14 cellular contexts compared by ENCODE assay signal in the genomic region with DNA sequence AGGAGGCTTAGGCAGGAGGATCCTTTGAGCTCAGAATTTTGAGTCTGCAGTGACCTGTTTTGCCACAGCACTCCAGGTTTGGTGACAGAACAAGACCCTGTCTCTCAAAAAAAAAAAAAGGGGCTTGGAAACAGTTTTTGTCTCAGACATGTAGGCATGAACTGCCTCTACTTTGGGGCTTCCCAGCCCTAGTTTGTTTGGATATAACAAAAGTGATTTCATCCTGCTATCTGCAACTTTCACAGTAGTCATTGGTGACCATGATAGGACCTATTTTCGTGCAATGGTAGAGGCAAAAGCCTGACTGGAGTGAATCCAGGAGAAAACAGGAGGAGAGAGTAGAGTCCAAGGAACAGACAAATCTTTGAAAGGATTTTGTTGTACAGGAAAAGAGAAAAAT. TPM values are rescaled to one million over a fixed set of nuclear protein-coding genes. Genes with fewer than 3 reads are reported as not detected.
A peak's percentile ranks its signal among the peaks of the same experiment; 100 is the strongest.
DNase-seq lines count a peak whose midpoint lies in the region; ATAC-seq and TF ChIP-seq lines count a peak whose summit lies in the region.
"Had no signal": no experiment of that assay in that cellular context is flagged by ENCODE, and none has a peak within 500 bp of the region (broad histone marks: within the 10 kb centered on the region; RNA-seq: fewer than 3 reads in every experiment).

No MANE protein-coding gene starts in this region.

- no peaks in the 10 kb centered on the region for H3K36me3 Mint-ChIP-seq in GM23338 (ENCODE audit: low read depth)
- H3K36me3 Mint-ChIP-seq: activated naive CD4-positive, alpha-beta T cell treated with anti-CD3 and anti-CD28 coated beads, Interleukin-2, amount 50 U/mL, for 24 hours; WTC11 had no signal

- no peaks in the 10 kb centered on the region for H3F3A ChIP-seq in GM23338 (replicated peaks; ENCODE audit: low read depth)

- no peak overlapping the region for H3K9ac ChIP-seq in skeletal muscle tissue (ENCODE audit: low read depth in 1 of 3, low read length in 3 of 3)

- no peak overlapping the region for H3K4me2 ChIP-seq in GM23338

- H3K79me2 ChIP-seq in GM23338 (replicated peaks; ENCODE audit: insufficient read depth) = no peaks in the 10 kb centered on the region

- H2AFZ ChIP-seq in GM23338 = peak overlapping the region; percentile 2; the same call in 1 of the 2 replicates

- no peaks in the 10 kb centered on the region for H3K9me3 Mint-ChIP-seq in GM23338
- H3K9me3 Mint-ChIP-seq: activated naive CD4-positive, alpha-beta T cell treated with anti-CD3 and anti-CD28 coated beads, Interleukin-2, amount 50 U/mL, for 24 hours had no signal

- no peak for DNase-seq in GM23338 (ENCODE audit: low spot score)
- DNase-seq in adrenal gland = no peak
- DNase-seq in iris pigment epithelial cell (ENCODE audit: low read depth) = peak; percentile 35
- DNase-seq in stimulated activated CD8-positive, alpha-beta memory T cell treated with anti-CD3 and anti-CD28 coated beads, Interleukin-4, amount 100 ng/mL, for 48 hours = no peak
- no peak for DNase-seq in SJCRH30
- DNase-seq: DMS79, NCI-H1694 treated with DMSO at 0.1 percent for 48 hours, NCI-H510A treated with DMSO at 0.1 percent for 48 hours had no signal

- H3K27ac Mint-ChIP-seq in GM23338 = no peak overlapping the region
- H3K27ac Mint-ChIP-seq: activated naive CD4-positive, alpha-beta T cell treated with anti-CD3 and anti-CD28 coated beads, Interleukin-2, amount 50 U/mL, for 24 hours; WTC11 had no signal

- H3K4me3 ChIP-seq in GM23338 (no peak overlapping the region), adrenal gland (no peak overlapping the region), skeletal muscle tissue (ENCODE audit: low read length in 3 of 3) (peak overlapping the region in 2 of 3 donors; percentile 7 to 21), SJCRH30 (no peak overlapping the region)
- H3K4me3 ChIP-seq: skin epidermis had no signal

- no peak for TF ChIP-seq POLR2A in adrenal gland (IDR thresholded peaks at IDR 0.05)

- no peaks in the 10 kb centered on the region for H3K4me1 Mint-ChIP-seq in GM23338
- H3K4me1 Mint-ChIP-seq: activated naive CD4-positive, alpha-beta T cell treated with anti-CD3 and anti-CD28 coated beads, Interleukin-2, amount 50 U/mL, for 24 hours; WTC11 had no signal

- ATAC-seq in GM23338 (no peak), HG03439 (IDR thresholded peaks at IDR 0.05; ENCODE audit: unreplicated experiment) (no peak), HG03175 (IDR thresholded peaks at IDR 0.05; ENCODE audit: unreplicated experiment) (no peak)

- no peaks in the 10 kb centered on the region for H3K27me3 Mint-ChIP-seq in GM23338 (ENCODE audit: insufficient read depth, low read depth, poor library complexity)
- H3K27me3 Mint-ChIP-seq: activated naive CD4-positive, alpha-beta T cell treated with anti-CD3 and anti-CD28 coated beads, Interleukin-2, amount 50 U/mL, for 24 hours had no signal

- H3K4me1 ChIP-seq in GM23338 (ENCODE audit: insufficient read depth) (no peaks in the 10 kb centered on the region), adrenal gland (replicated peaks in 1 of 2) (peaks cover 6 to 11% of the 10 kb centered on the region in 2 donors), skeletal muscle tissue (ENCODE audit: control insufficient read depth in 3 of 3, insufficient read depth in 3 of 3, low read length in 3 of 3) (no peaks in the 10 kb centered on the region), SJCRH30 (no peaks in the 10 kb centered on the region)

- H3K27ac ChIP-seq in GM23338 (ENCODE audit: low read depth) (no peak overlapping the region), adrenal gland (peak overlapping the region in 4 of 5 donors; percentile 52 to 84 (median 69)), skeletal muscle tissue (ENCODE audit: low read depth, low read length) (no peak overlapping the region), SJCRH30 (no peak overlapping the region)
- H3K27ac ChIP-seq: skin epidermis had no signal

- no peaks in the 10 kb centered on the region for H3K27me3 ChIP-seq in GM23338 (ENCODE audit: insufficient read depth)
- no peaks in the 10 kb centered on the region for H3K27me3 ChIP-seq in adrenal gland
- H3K27me3 ChIP-seq in skeletal muscle tissue (ENCODE audit: control insufficient read depth in 3 of 3, insufficient read depth in 3 of 3, low read length in 3 of 3) = no peaks in the 10 kb centered on the region
- no peaks in the 10 kb centered on the region for H3K27me3 ChIP-seq in SJCRH30

- no peaks in the 10 kb centered on the region for H4K20me1 ChIP-seq in GM23338 (replicated peaks; ENCODE audit: insufficient read depth)

- H3K9me3 ChIP-seq in adrenal gland (replicated peaks in 1 of 3) (no peaks in the 10 kb centered on the region), skeletal muscle tissue (ENCODE audit: control insufficient read depth in 3 of 3, low read length in 3 of 3) (no peaks in the 10 kb centered on the region), SJCRH30 (replicated peaks) (0 out of 2 replicates have a peak, but pooled peaks cover 3% of the 10 kb centered on the region)

- TF ChIP-seq CTCF in GM23338 (conservative IDR thresholded peaks at IDR 0.05; ENCODE audit: low read depth in 2 of 2) (no peak), adrenal gland (IDR thresholded peaks at IDR 0.05) (no peak)

- 88 to 96% (median 92%) methylated on average over 1 of the region's 1 CpG for WGBS in adrenal gland, 4 donors

- no peaks in the 10 kb centered on the region for H3K9me2 ChIP-seq in GM23338 (ENCODE audit: insufficient read depth)

- H3K4me3 Mint-ChIP-seq in GM23338 = no peak overlapping the region
- H3K4me3 Mint-ChIP-seq: activated naive CD4-positive, alpha-beta T cell treated with anti-CD3 and anti-CD28 coated beads, Interleukin-2, amount 50 U/mL, for 24 hours; WTC11 had no signal

- intact Hi-C loops in adrenal gland (cut with DNase I) = no loop called here

- H3K36me3 ChIP-seq in GM23338 (ENCODE audit: insufficient read depth) (no peaks in the 10 kb centered on the region), adrenal gland (replicated peaks in 1 of 2) (no peaks in the 10 kb centered on the region), skeletal muscle tissue (ENCODE audit: control insufficient read depth in 3 of 3, insufficient read depth in 3 of 3, low read length in 3 of 3) (no peaks in the 10 kb centered on the region), SJCRH30 (0 out of 2 replicates have a peak, but pooled peaks cover 2% of the 10 kb centered on the region)

TF ChIP-seq in GM23338, 12 proteins besides CTCF, POLR2A, EP300 and RAD21 (continues in another document):
- no peak for TF ChIP-seq REST (IDR thresholded peaks at IDR 0.05; ENCODE audit: unreplicated experiment)
- TF ChIP-seq ZNF331 (CRISPR knock-in tag; IDR thresholded peaks at IDR 0.05; ENCODE audit: low read depth) = no peak
- TF ChIP-seq EZH2 (IDR thresholded peaks at IDR 0.05; ENCODE audit: low read depth, unreplicated experiment) = no peak
- no peak for TF ChIP-seq EZH2phosphoT487 (IDR thresholded peaks at IDR 0.05; ENCODE audit: unreplicated experiment)
- TF ChIP-seq STAT1 (IDR thresholded peaks at IDR 0.05; ENCODE audit: unreplicated experiment) = no peak
- TF ChIP-seq ZNF114 (CRISPR knock-in tag; IDR thresholded peaks at IDR 0.05) = no peak
- TF ChIP-seq NANOG (IDR thresholded peaks at IDR 0.05; ENCODE audit: borderline replicate concordance) = no peak

RNA-seq across cellular contexts. Expression of gene EVI5, which starts 20.3 kb away (rescaled TPM):
- 6.5 and 15.6 TPM in 2 replicates for total RNA-seq in GM23338 (2014; rRNA removed; shearing (Covaris generic))
- polyA plus RNA-seq in GM23338 (2016; fragmentation: Nextera tagmentation; extraction: Ambion mirVana) (16.7 and 24.8 TPM in 2 replicates), adrenal gland (10 to 100 TPM in 1 of 3 donors, 1 to 10 TPM in 2; 3.6 to 16.4 (median 8.8) TPM)
- total RNA-seq in adrenal gland (10 to 100 TPM; 33.0 to 63.1 (median 47.5) TPM), skeletal muscle tissue (40.7 TPM)
- 22.4 and 31.6 TPM in 2 replicates for total RNA-seq in SJCRH30 (2014; rRNA removed; shearing (Covaris generic))

RNA-seq across cellular contexts. Expression of gene RPL5, which starts 26.6 kb away (rescaled TPM):
- 2,030 and 2,182 TPM in 2 replicates for total RNA-seq in GM23338 (2014; rRNA removed; shearing (Covaris generic))
- polyA plus RNA-seq in GM23338 (2016; fragmentation: Nextera tagmentation; extraction: Ambion mirVana) (3,547 and 4,172 TPM in 2 replicates), adrenal gland (1,000 to 10,000 TPM; 1,376 to 5,145 (median 2,079) TPM)
- total RNA-seq in adrenal gland (1,000 to 10,000 TPM in 4 of 8 donors, 100 to 1,000 TPM in 4; 659 to 1,700 (median 996) TPM), skeletal muscle tissue (1,925 TPM)
- total RNA-seq in SJCRH30 (2014; rRNA removed; shearing (Covaris generic)) = 3,395 and 3,707 TPM in 2 replicates

Comparison
In these comparisons a context has a peak if more than half of its experiments do, and no peak if none do; other contexts are left out.
1. H3K27ac ChIP-seq: peak in adrenal gland (4 of 5); none in GM23338 (single experiment), skeletal muscle tissue (single experiment) and SJCRH30 (single experiment).
2. H3K4me3 ChIP-seq: peak in skeletal muscle tissue (2 of 3); none in GM23338 (single experiment), adrenal gland (0 of 4) and SJCRH30 (single experiment).